In the genomic region with DNA sequence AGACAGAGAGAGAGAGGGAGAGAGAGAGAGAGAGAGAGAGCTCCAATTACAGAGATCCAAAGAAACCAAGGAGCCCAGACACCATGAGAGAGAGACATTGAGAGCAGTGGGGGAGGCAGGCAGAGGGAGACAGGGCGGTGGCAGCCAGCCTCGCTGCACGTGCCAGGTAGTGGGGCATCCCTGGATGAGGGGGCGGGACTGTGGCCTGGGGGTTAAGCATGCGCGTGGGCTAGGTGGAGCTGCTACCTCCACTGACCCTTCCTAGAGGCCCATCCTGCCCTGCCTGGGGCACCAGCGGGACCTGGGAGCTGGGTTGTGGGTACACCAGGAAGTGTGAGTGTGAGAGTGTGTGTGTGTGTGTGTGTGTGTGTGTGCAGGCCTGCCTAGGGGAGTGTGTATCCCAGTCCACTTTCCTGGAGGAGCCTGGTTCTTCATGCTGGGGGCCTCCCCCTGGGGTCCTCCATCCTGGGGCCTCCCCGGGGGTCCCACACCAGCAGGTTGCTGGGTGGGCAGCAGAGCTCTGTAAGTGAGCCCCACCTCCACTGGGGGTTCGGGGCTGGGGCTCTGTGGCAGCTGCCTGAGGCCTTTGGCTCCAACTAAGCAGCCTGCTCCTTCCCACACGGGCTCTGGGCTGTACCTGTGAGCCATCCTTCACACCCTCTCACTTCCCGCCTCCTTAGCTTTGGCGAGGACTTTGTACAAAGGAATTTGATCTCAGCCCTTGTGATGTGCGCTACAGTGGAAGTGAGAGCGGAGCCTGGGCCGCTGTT, we compare ENCODE assay signal across 27 cellular contexts.
A peak's percentile ranks its signal among the peaks of the same experiment; 100 is the strongest.
DNase-seq lines count a peak whose midpoint lies in the region; ATAC-seq, FAIRE-seq and TF ChIP-seq lines count a peak whose summit lies in the region.
"Had no signal": no experiment of that assay in that cellular context is flagged by ENCODE, and none has a peak within 500 bp of the region (broad histone marks: within the 10 kb centered on the region; RNA-seq: fewer than 3 reads in every experiment).

No MANE protein-coding gene starts in this region.

- no peak for TF ChIP-seq CTCF in kidney (IDR thresholded peaks at IDR 0.05; ENCODE audit: borderline replicate concordance, extremely low read depth, insufficient read depth)
- TF ChIP-seq CTCF in omental fat pad (IDR thresholded peaks at IDR 0.05) = no peak

- no peak for DNase-seq in stimulated activated naive CD8-positive, alpha-beta T cell treated with anti-CD3 and anti-CD28 coated beads, Interleukin-15, amount 100 ng/mL, for 72 hours
- DNase-seq in stimulated activated naive CD8-positive, alpha-beta T cell treated with anti-CD3 and anti-CD28 coated beads, Interleukin-15, Interleukin-2, amounts not matched to agents 100 U/mL and 50 U/mL, for 24 hours = no peak
- DNase-seq in kidney (peak; percentile 64), omental fat pad (ENCODE audit: low spot score) (peak; percentile 14), aorta (peak in 1 of 2 donors; percentile 68), NCI-H128 (lab: John Stamatoyannopoulos, UW; ENCODE audit: unreplicated experiment) (no peak), iPS-NIHi11 (ENCODE audit: low spot score) (no peak)
- DNase-seq: activated CD4-positive, alpha-beta memory T cell treated with anti-CD3 and anti-CD28 coated beads, Interleukin-2, amount 10 ng/mL, durations not matched to agents 7 days and 5 days; activated CD4-positive, CD25-positive, alpha-beta regulatory T cell treated with anti-CD3 and anti-CD28 coated beads, Interleukin-2, amount 50 U/mL, for 72 hours; activated CD8-positive, alpha-beta memory T cell treated with anti-CD3 and anti-CD28 coated beads, Interleukin-2, amount 50 U/mL, for 48 hours; DMS53; H7; NCI-H1417; NCI-H2029 treated with DMSO at 0.1 percent for 48 hours; NCI-H2227 treated with DMSO at 0.1 percent for 48 hours; stomach; trophoblast cell had no signal

- H3K4me3 Mint-ChIP-seq in stimulated activated naive CD8-positive, alpha-beta T cell treated with anti-CD3 and anti-CD28 coated beads, Interleukin-15, amount 100 ng/mL, for 72 hours = no peak overlapping the region
- H3K4me3 Mint-ChIP-seq: activated CD4-positive, alpha-beta memory T cell treated with anti-CD3 and anti-CD28 coated beads, Interleukin-2, amount 10 ng/mL, durations not matched to agents 7 days and 5 days; B cell; central memory CD8-positive, alpha-beta T cell; neural progenitor cell had no signal

- ATAC-seq in stimulated activated naive CD8-positive, alpha-beta T cell treated with anti-CD3 and anti-CD28 coated beads, Interleukin-15, amount 100 ng/mL, for 72 hours = peak; percentile 46
- ATAC-seq in stimulated activated naive CD8-positive, alpha-beta T cell treated with anti-CD3 and anti-CD28 coated beads, Interleukin-15, Interleukin-2, amounts not matched to agents 100 U/mL and 50 U/mL, for 24 hours = no peak
- ATAC-seq in omental fat pad (ENCODE audit: low FRiP score) (no peak), aorta (ENCODE audit: low FRiP score) (peak; percentile 30), HG03196 (IDR thresholded peaks at IDR 0.05; ENCODE audit: unreplicated experiment) (no peak)

- H3K4me1 Mint-ChIP-seq in stimulated activated naive CD8-positive, alpha-beta T cell treated with anti-CD3 and anti-CD28 coated beads, Interleukin-15, amount 100 ng/mL, for 72 hours = no peaks in the 10 kb centered on the region
- H3K4me1 Mint-ChIP-seq: activated CD4-positive, alpha-beta memory T cell treated with anti-CD3 and anti-CD28 coated beads, Interleukin-2, amount 10 ng/mL, durations not matched to agents 7 days and 5 days; B cell; central memory CD8-positive, alpha-beta T cell; neural progenitor cell had no signal

- peaks cover 0 to 4% of the 10 kb centered on the region in 2 donors for H3K27me3 ChIP-seq in aorta (ENCODE audit: control insufficient read depth in 1 of 2, insufficient read depth in 2 of 2, low read length in 1 of 2)
- H3K27me3 ChIP-seq: neural progenitor cell, SJSA1 had no signal

- peaks cover 61% of the 10 kb centered on the region for H3K27me3 Mint-ChIP-seq in stimulated activated naive CD8-positive, alpha-beta T cell treated with anti-CD3 and anti-CD28 coated beads, Interleukin-15, amount 100 ng/mL, for 72 hours

- 77 to 80% methylated on average over 14 to 15 of the region's 15 CpGs for WGBS in aorta, 2 donors

- no peak for FAIRE-seq in kidney (lab: Jason Lieb, UNC)
- FAIRE-seq: G401.6, RCC 7860, TTC549 had no signal

- peaks cover 16 to 18% of the 10 kb centered on the region in 2 donors for H3K9me3 Mint-ChIP-seq in stimulated activated naive CD8-positive, alpha-beta T cell treated with anti-CD3 and anti-CD28 coated beads, Interleukin-15, amount 100 ng/mL, for 72 hours

- no peak overlapping the region for H3K4me3 ChIP-seq in kidney (ENCODE audit: low read length in 2 of 2)
- H3K4me3 ChIP-seq in aorta (ENCODE audit: low read length in 2 of 2) = no peak overlapping the region
- H3K4me3 ChIP-seq: neural progenitor cell, prostate gland, SJSA1, stomach had no signal

- H3K4me1 ChIP-seq in kidney (ENCODE audit: control insufficient read depth in 1 of 2, insufficient read depth in 1 of 2, low read depth in 1 of 2, low read length in 2 of 2) (no peaks in the 10 kb centered on the region), aorta (ENCODE audit: control insufficient read depth in 1 of 2, insufficient read depth in 2 of 2, low read length in 2 of 2) (no peaks in the 10 kb centered on the region)
- H3K4me1 ChIP-seq: prostate gland had no signal

- no peak overlapping the region for H3K27ac Mint-ChIP-seq in stimulated activated naive CD8-positive, alpha-beta T cell treated with anti-CD3 and anti-CD28 coated beads, Interleukin-15, amount 100 ng/mL, for 72 hours
- H3K27ac Mint-ChIP-seq: activated CD4-positive, alpha-beta memory T cell treated with anti-CD3 and anti-CD28 coated beads, Interleukin-2, amount 10 ng/mL, durations not matched to agents 7 days and 5 days; activated T-helper 2 cell treated with anti-CD3 and anti-CD28 coated beads, Interferon-gamma antibody, Interleukin-2, Interleukin-4, amounts not matched to agents 10 μg/mL and 5 μg/mL and 100 μg/mL, durations not matched to agents 14 hours and 24 hours and 36 hours; B cell; neural progenitor cell had no signal

- H3K9me3 ChIP-seq in kidney (ENCODE audit: control insufficient read depth in 1 of 2, low read length in 2 of 2) (peaks cover 7% of the 10 kb centered on the region in 2 donors), aorta (ENCODE audit: control insufficient read depth, low read length) (peaks cover 12% of the 10 kb centered on the region)
- H3K9me3 ChIP-seq: prostate gland had no signal

- intact Hi-C loops in kidney (cut with DNase I) (no loop called here), aorta (cut with DNase I) (no loop called here)

- no peak overlapping the region for H3K27ac ChIP-seq in kidney (ENCODE audit: low read depth in 2 of 2, low read length in 2 of 2)
- no peak overlapping the region for H3K27ac ChIP-seq in aorta (ENCODE audit: low read depth in 1 of 2, low read length in 2 of 2)
- H3K27ac ChIP-seq: neural progenitor cell, prostate gland, SJSA1, stomach had no signal

- H3K36me3 ChIP-seq in kidney (ENCODE audit: control insufficient read depth in 1 of 2, insufficient read depth in 2 of 2, low read length in 2 of 2) (no peaks in the 10 kb centered on the region), aorta (ENCODE audit: control insufficient read depth in 1 of 2, insufficient read depth in 2 of 2, low read length in 1 of 2) (no peaks in the 10 kb centered on the region)
- H3K36me3 ChIP-seq: neural progenitor cell, prostate gland, SJSA1, stomach had no signal

- H3K9ac ChIP-seq in kidney (ENCODE audit: low read length in 2 of 2) = no peak overlapping the region
- H3K9ac ChIP-seq: neural progenitor cell had no signal

Comparison
In these comparisons a context has a peak if more than half of its experiments do, and no peak if none do; other contexts are left out.
1. ATAC-seq: peak in stimulated activated naive CD8-positive, alpha-beta T cell treated with anti-CD3 and anti-CD28 coated beads, Interleukin-15, amount 100 ng/mL, for 72 hours (single experiment) and aorta (single experiment); none in stimulated activated naive CD8-positive, alpha-beta T cell treated with anti-CD3 and anti-CD28 coated beads, Interleukin-15, Interleukin-2, amounts not matched to agents 100 U/mL and 50 U/mL, for 24 hours (single experiment), omental fat pad (single experiment) and HG03196 (single experiment).
2. DNase-seq: peak in kidney (single experiment) and omental fat pad (single experiment); none in stimulated activated naive CD8-positive, alpha-beta T cell treated with anti-CD3 and anti-CD28 coated beads, Interleukin-15, amount 100 ng/mL, for 72 hours (0 of 2), stimulated activated naive CD8-positive, alpha-beta T cell treated with anti-CD3 and anti-CD28 coated beads, Interleukin-15, Interleukin-2, amounts not matched to agents 100 U/mL and 50 U/mL, for 24 hours (single experiment), NCI-H128 (single experiment) and iPS-NIHi11 (single experiment).